In the genomic region with DNA sequence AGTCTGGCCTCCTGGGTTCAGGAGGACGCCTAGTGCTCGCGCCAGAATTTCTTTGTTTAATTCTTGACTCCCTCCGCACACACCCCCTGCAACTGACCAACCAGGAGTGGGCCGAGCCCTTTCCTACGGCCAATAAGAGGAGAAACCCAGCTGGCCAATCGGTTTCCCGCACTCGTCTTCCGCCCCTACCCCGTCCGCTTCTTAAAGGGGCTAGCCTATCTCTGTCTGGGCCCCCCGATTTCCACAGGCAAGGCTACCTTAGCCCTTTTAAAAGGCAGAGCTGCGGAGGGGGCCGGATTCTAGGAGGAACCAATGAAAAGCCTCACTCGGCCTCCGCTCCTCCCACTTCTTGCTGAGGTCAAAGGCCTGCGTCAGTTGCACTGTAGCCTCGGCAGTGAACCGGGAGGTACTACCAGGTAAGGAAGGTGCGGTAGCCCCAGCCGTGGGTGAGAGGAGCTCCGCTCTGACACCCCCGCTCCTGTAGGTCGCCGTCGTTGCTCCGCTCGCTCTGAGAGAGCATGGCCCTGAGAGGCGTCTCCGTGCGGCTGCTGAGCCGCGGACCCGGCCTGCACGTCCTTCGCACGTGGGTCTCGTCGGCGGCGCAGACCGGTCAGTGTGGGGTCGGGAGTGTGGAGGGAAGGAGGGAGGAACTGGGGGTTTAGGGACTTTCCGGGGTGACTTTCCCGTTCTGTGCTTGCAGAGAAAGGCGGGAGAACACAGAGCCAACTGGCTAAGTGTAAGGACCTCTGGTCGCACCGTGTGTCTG, we compare ENCODE assay signal across 8 cellular contexts. TPM values are rescaled to one million over a fixed set of nuclear protein-coding genes. Genes with fewer than 3 reads are reported as not detected.
DNase-seq lines count a peak whose midpoint lies in the region; ATAC-seq, FAIRE-seq and TF ChIP-seq lines count a peak whose summit lies in the region.

GCDH (plus strand) TSS at position 374 of the 766 bp plus-strand sequence; CDS start at position 519, 145 bp downstream.

- dilution Hi-C loops in IMR-90 (cut with HindIII; ENCODE audit: low sequenced_read_pairs, unreplicated experiment) (no loop called here), endothelial cell of umbilical vein (cut with MboI; ENCODE audit: extremely low pct_ligation_motif_present, low sequenced_read_pairs) (no loop called here)

- H4K91ac ChIP-seq in IMR-90 (ENCODE audit: insufficient read depth, low read depth, low read length): no peak within 1 kb of the TSS

- no peak for TF ChIP-seq RAD21 in IMR-90 (IDR thresholded peaks at IDR 0.05; ENCODE audit: low read length)

- DNase-seq in D721Med (ENCODE audit: insufficient read length, low spot score): peak; percentile 95
- peak; percentile 98 for DNase-seq in IMR-90
- DNase-seq in OCI-M1 (lab: John Stamatoyannopoulos, UW): peak; percentile 98
- DNase-seq in activated T-cell treated with anti-CD3 and anti-CD28 coated beads for 24 hours (ENCODE audit: low read depth): peak; percentile 95
- peak; percentile 99 for DNase-seq in endothelial cell of umbilical vein (ENCODE audit: low read depth, low spot score)
- DNase-seq in midbrain (lab: John Stamatoyannopoulos, UW): peak; percentile 100
- DNase-seq in stimulated activated CD8-positive, alpha-beta memory T cell treated with anti-CD3 and anti-CD28 coated beads, Interleukin-2, amount 100 ng/mL, for 1 hour (ENCODE audit: low read depth in 2 of 2): peak; percentile 86 to 92

- intact Hi-C loops in IMR-90 (cut with micrococcal nuclease) (loop anchor here (2.0 kb wide), 1 partner anchor 74 kb away; no protein-coding TSS in a partner anchor), endothelial cell of umbilical vein (cut with micrococcal nuclease) (loop anchor here (2.0 kb wide), 1 partner anchor 48 kb away; the partner anchor contains the start of gene CALR)

- H3K4me2 ChIP-seq in IMR-90 (ENCODE audit: low read depth, low read length) (peak within 1 kb of the TSS; percentile 94), endothelial cell of umbilical vein (ENCODE audit: insufficient read depth, low read length) (peak within 1 kb of the TSS; percentile 86)

- no peak within 1 kb of the TSS for H2AK5ac ChIP-seq in IMR-90 (ENCODE audit: low read depth, low read length)

- in situ Hi-C loops in IMR-90 (cut with MboI; ENCODE audit: low sequenced_read_pairs): no loop called here

- H3K4me1 ChIP-seq in IMR-90 (ENCODE audit: control insufficient read depth, insufficient read depth, low read length): peaks cover 6% of the 10 kb centered on the region
- H3K4me1 ChIP-seq in endothelial cell of umbilical vein (ENCODE audit: control insufficient read depth, extremely low read depth, insufficient read depth, low read length): peaks cover 10% of the 10 kb centered on the region

- H3K79me2 ChIP-seq in endothelial cell of umbilical vein (ENCODE audit: control insufficient read depth, insufficient read depth, low read length): no peaks in the 10 kb centered on the region

- H3K36me3 ChIP-seq in IMR-90 (ENCODE audit: control insufficient read depth, insufficient read depth, low read length): peaks cover 10% of the 10 kb centered on the region
- H3K36me3 ChIP-seq in endothelial cell of umbilical vein (ENCODE audit: control insufficient read depth in 2 of 2, extremely low read depth in 1 of 2, insufficient read depth in 2 of 2, low read length in 2 of 2): peaks cover 0 to under 1% of the 10 kb centered on the region in 2 experiments

- H2AK9ac ChIP-seq in IMR-90 (replicated peaks; ENCODE audit: low read depth, low read length, poor library complexity): peak within 1 kb of the TSS; percentile 70

- no peak within 1 kb of the TSS for H2BK5ac ChIP-seq in IMR-90 (ENCODE audit: low read depth, low read length, poor library complexity, severe bottlenecking)

- no TSS peak for BruUV-seq in IMR-90 (replicated peaks; lab: Mats Ljungman, UMichigan)
- BruUV-seq in endothelial cell of umbilical vein (replicated peaks; lab: Mats Ljungman, UMichigan): no TSS peak

- H3K9me3 ChIP-seq in IMR-90 (ENCODE audit: control insufficient read depth, insufficient read depth, low read length) (no peaks in the 10 kb centered on the region), endothelial cell of umbilical vein (replicated peaks; ENCODE audit: control insufficient read depth, insufficient read depth, low read length) (no peaks in the 10 kb centered on the region)

- H3K4ac ChIP-seq in IMR-90 (ENCODE audit: low read depth, low read length): no peak within 1 kb of the TSS

- CTCF ChIA-PET in IMR-90 (lab: Yijun Ruan, JAX): no interaction called here
- CTCF ChIA-PET in endothelial cell of umbilical vein (lab: Charles Lee): interaction anchor here (0.8 to 2.1 kb wide), 6 partner anchors 9 to 74 kb away, joined by 3 to 12 read pairs (median 4); partner anchors contain the start of genes DNASE2 and FARSA

- no peaks in the 10 kb centered on the region for H3K9me1 ChIP-seq in IMR-90 (ENCODE audit: insufficient read depth, low read length)
- no peaks in the 10 kb centered on the region for H3K9me1 ChIP-seq in endothelial cell of umbilical vein (replicated peaks; ENCODE audit: control insufficient read depth, extremely low read depth, insufficient read depth, low read length)

- H3K27ac ChIP-seq in IMR-90 (ENCODE audit: insufficient read depth, low read length): peak within 1 kb of the TSS; percentile 3; the same call in 1 of the 2 replicates
- H3K27ac ChIP-seq in endothelial cell of umbilical vein (ENCODE audit: insufficient read depth, low read depth, low read length): no peak within 1 kb of the TSS

- 0% methylated on average over 26 of the region's 49 CpGs; no CpG with 5 or more reads in 1 of the 2 experiments for WGBS in IMR-90 (ENCODE audit: extremely low coverage in 2 of 2, insufficient read length in 1 of 2), 2 experiments

- H3K79me1 ChIP-seq in IMR-90 (ENCODE audit: low read depth in 1 of 2, low read length in 2 of 2): peaks cover 10 to 12% of the 10 kb centered on the region in 2 experiments; a peak in 3 of 4 replicates

- H3K18ac ChIP-seq in IMR-90 (ENCODE audit: low read depth, low read length): no peak within 1 kb of the TSS

- no peak within 1 kb of the TSS for H4K5ac ChIP-seq in IMR-90 (ENCODE audit: low read depth, low read length)

- no peak within 1 kb of the TSS for H2BK120ac ChIP-seq in IMR-90 (ENCODE audit: low read depth, low read length)

- POLR2A ChIA-PET in IMR-90 (lab: Charles Lee; ENCODE audit: unreplicated experiment): no interaction called here
- POLR2A ChIA-PET in endothelial cell of umbilical vein (lab: Charles Lee): interaction anchor here (0.5 to 1.1 kb wide), 5 partner anchors 9 to 205 kb away, joined by 3 to 8 read pairs (median 4); partner anchors contain the start of gene SYCE2

- H4K20me1 ChIP-seq in IMR-90 (ENCODE audit: insufficient read depth, low read length) (no peaks in the 10 kb centered on the region), endothelial cell of umbilical vein (replicated peaks; ENCODE audit: control insufficient read depth, extremely low read depth, insufficient read depth, low read length) (no peaks in the 10 kb centered on the region)

- H2AFZ ChIP-seq in IMR-90 (replicated peaks; ENCODE audit: low read length, poor library complexity): peak within 1 kb of the TSS; percentile 98
- peak within 1 kb of the TSS; percentile 97 for H2AFZ ChIP-seq in endothelial cell of umbilical vein (ENCODE audit: low read depth, low read length)

- ATAC-seq in GM21515 (IDR thresholded peaks at IDR 0.05; ENCODE audit: unreplicated experiment) (peak; percentile 79), IMR-90 (ENCODE audit: low read depth) (peak; percentile 99)

- FAIRE-seq in D721Med (lab: Jason Lieb, UNC) (no peak), endothelial cell of umbilical vein (lab: Jason Lieb, UNC) (peak; percentile 100)

- no peak within 1 kb of the TSS for H2BK15ac ChIP-seq in IMR-90 (ENCODE audit: low read depth, low read length)

- peak within 1 kb of the TSS in 1 of 2 experiments; percentile 72; a peak in 1 of 4 replicates for H4K8ac ChIP-seq in IMR-90 (ENCODE audit: low read depth in 2 of 2, low read length in 2 of 2)

- H2BK20ac ChIP-seq in IMR-90 (ENCODE audit: low read depth, low read length): no peak within 1 kb of the TSS

- TF ChIP-seq POLR2A in IMR-90 (IDR thresholded peaks at IDR 0.05; ENCODE audit: low read depth, low read length) (no peak), endothelial cell of umbilical vein (IDR thresholded peaks at IDR 0.05; ENCODE audit: low read depth, low read length) (no peak)

- H3K56ac ChIP-seq in IMR-90 (ENCODE audit: extremely low read depth, insufficient read depth, low read length): no peak within 1 kb of the TSS

- no peak within 1 kb of the TSS for H3K23ac ChIP-seq in IMR-90 (ENCODE audit: low read depth, low read length)

- H3K9ac ChIP-seq in IMR-90 (ENCODE audit: low read depth, low read length): peak within 1 kb of the TSS; percentile 44
- H3K9ac ChIP-seq in endothelial cell of umbilical vein (replicated peaks; ENCODE audit: extremely low read depth, insufficient read depth, low read length): peak within 1 kb of the TSS; percentile 61

- H3K4me3 ChIP-seq in IMR-90 (ENCODE audit: insufficient read depth, low read depth, low read length) (peak within 1 kb of the TSS; percentile 78), endothelial cell of umbilical vein (replicated peaks in 1 of 3; ENCODE audit: insufficient read depth in 1 of 3, low read depth in 1 of 3, low read length in 3 of 3) (peak within 1 kb of the TSS; percentile 40 to 79 (median 68))

- no peak within 1 kb of the TSS for H3K14ac ChIP-seq in IMR-90 (replicated peaks; ENCODE audit: low read depth, low read length)

- H3K27me3 ChIP-seq in IMR-90 (ENCODE audit: control insufficient read depth, insufficient read depth, low read length) (peaks cover 21% of the 10 kb centered on the region), endothelial cell of umbilical vein (ENCODE audit: control insufficient read depth in 2 of 2, insufficient read depth in 2 of 2, low read length in 2 of 2) (peaks cover 5% of the 10 kb centered on the region in 2 experiments)

- TF ChIP-seq CTCF in D721Med (IDR thresholded peaks at IDR 0.05; ENCODE audit: insufficient read depth, missing control alignments) (peak; percentile 18), IMR-90 (conservative IDR thresholded peaks at IDR 0.05; ENCODE audit: low read depth, low read length) (no peak), endothelial cell of umbilical vein (IDR thresholded peaks at IDR 0.05; ENCODE audit: extremely low read depth in 1 of 2, insufficient read depth in 1 of 2, low read depth in 1 of 2, low read length in 2 of 2) (no peak)

RNA-seq across cellular contexts. Expression of gene GCDH, which starts in this region (rescaled TPM):
- total RNA-seq in IMR-90 (2012; rRNA removed) (41.1 and 41.6 TPM in 2 replicates), endothelial cell of umbilical vein (27.1 and 27.3 TPM in 2 replicates)
- polyA plus RNA-seq in IMR-90 (2012; rRNA removed) (24.5 and 27.7 TPM in 2 replicates), endothelial cell of umbilical vein (35.8 and 39.8 TPM in 2 replicates)
- polyA plus RNA-seq in IMR-90 (2012; cell fraction: cytosol; rRNA removed): 30.4 and 37.2 TPM in 2 replicates
- polyA plus RNA-seq in IMR-90 (2012; cell fraction: nucleus; rRNA removed; ENCODE audit: low replicate concordance): 35.7 and 72.7 TPM in 2 replicates
- 27.1 and 33.3 TPM in 2 replicates for polyA plus RNA-seq in endothelial cell of umbilical vein (2011; cell fraction: cytosol; rRNA removed)
- polyA plus RNA-seq in endothelial cell of umbilical vein (2011; cell fraction: nucleus; rRNA removed): 46.7 and 48.3 TPM in 2 replicates
- polyA plus RNA-seq in endothelial cell of umbilical vein (2012): 14.4 and 17.3 TPM in 2 replicates
- polyA minus RNA-seq in endothelial cell of umbilical vein: 17.8 and 18.2 TPM in 2 replicates
- 23.5 TPM for polyA minus RNA-seq in endothelial cell of umbilical vein (2011; cell fraction: cytosol; rRNA and poly(A)+ RNA removed)
- polyA minus RNA-seq in endothelial cell of umbilical vein (2011; cell fraction: nucleus; rRNA and poly(A)+ RNA removed): 9.9 and 12.6 TPM in 2 replicates
